Comparison of ENCODE assay signal across 22 cellular contexts in genomic region chr5:109614316-109614715, GRCh38.
DNase-seq lines count a peak whose midpoint lies in the region; ATAC-seq and TF ChIP-seq lines count a peak whose summit lies in the region.
"Had no signal": no experiment of that assay in that cellular context is flagged by ENCODE, and none has a peak within 500 bp of the region (broad histone marks: within the 10 kb centered on the region; RNA-seq: fewer than 3 reads in every experiment).

No MANE protein-coding gene starts in this region.

- no peak for TF ChIP-seq CTCF in endodermal cell (conservative IDR thresholded peaks at IDR 0.05)

- H3K9me3 Mint-ChIP-seq in endodermal cell = no peaks in the 10 kb centered on the region
- H3K9me3 Mint-ChIP-seq: CD8-positive, alpha-beta memory T cell had no signal

- no peak for ATAC-seq in HG03097 (IDR thresholded peaks at IDR 0.05; ENCODE audit: low FRiP score, unreplicated experiment)

- H3K4me3 ChIP-seq in endodermal cell (ENCODE audit: low read length) = no peak overlapping the region

- no peaks in the 10 kb centered on the region for H3K4me1 ChIP-seq in endodermal cell (ENCODE audit: control insufficient read depth, insufficient read depth, low read length)

- H3K27me3 ChIP-seq in layer of hippocampus (ENCODE audit: control insufficient read depth, insufficient read depth, low read length) (no peaks in the 10 kb centered on the region), endodermal cell (ENCODE audit: control insufficient read depth, insufficient read depth, low read length, poor library complexity, severe bottlenecking) (no peaks in the 10 kb centered on the region)

- DNase-seq in NCI-H446 treated with DMSO at 0.1 percent for 48 hours (lab: John Stamatoyannopoulos, UW) (peak; percentile 91), caudate nucleus (lab: John Stamatoyannopoulos, UW) (peak in 1 of 61 donors; percentile 55), endodermal cell (no peak), HT-29 (ENCODE audit: low spot score) (no peak), NCI-H82 (lab: John Stamatoyannopoulos, UW) (no peak)
- DNase-seq: CD8-positive, alpha-beta memory T cell; DMS 273 treated with DMSO at 0.1 percent for 48 hours; DMS79; EL; GF-D8; HCEC 1CT; NCI-H1092 treated with DMSO at 0.1 percent for 48 hours; NCI-H1436; NCI-H2029; NCI-H526 treated with DMSO at 0.1 percent for 48 hours; RPMI8226; SHP77 had no signal

- WGBS in endodermal cell (ENCODE audit: insufficient coverage in 1 of 2, insufficient read length in 1 of 2), 2 experiments = 92% methylated on average over 4 of the region's 4 CpGs; no CpG with 5 or more reads in 1 of the 2 experiments

- peaks cover 2% of the 10 kb centered on the region for H3K4me1 Mint-ChIP-seq in endodermal cell
- H3K4me1 Mint-ChIP-seq: B cell; CD8-positive, alpha-beta memory T cell had no signal

- H3K36me3 ChIP-seq in endodermal cell (ENCODE audit: control insufficient read depth, insufficient read depth, low read length) = no peaks in the 10 kb centered on the region

- no peak overlapping the region for H3K4me3 Mint-ChIP-seq in endodermal cell
- H3K4me3 Mint-ChIP-seq: B cell; CD8-positive, alpha-beta memory T cell had no signal

- no peak overlapping the region for H3K9ac ChIP-seq in endodermal cell (ENCODE audit: extremely low read depth, low read length, poor library complexity, severe bottlenecking)

- H3K36me3 Mint-ChIP-seq in endodermal cell (ENCODE audit: low read depth) = no peaks in the 10 kb centered on the region
- H3K36me3 Mint-ChIP-seq: CD8-positive, alpha-beta memory T cell had no signal

- H3K27ac ChIP-seq in caudate nucleus (ENCODE audit: low read depth, low read length) (peak overlapping the region; percentile 98), layer of hippocampus (ENCODE audit: low read depth, low read length) (peak overlapping the region; percentile 98), endodermal cell (ENCODE audit: low read depth, low read length) (no peak overlapping the region)
- H3K27ac ChIP-seq: C4-2B, HL-60 had no signal

- H3K9me3 ChIP-seq in endodermal cell (ENCODE audit: control insufficient read depth, low read length) = no peaks in the 10 kb centered on the region

- H3K27ac Mint-ChIP-seq in endodermal cell = no peak overlapping the region
- H3K27ac Mint-ChIP-seq: B cell; CD8-positive, alpha-beta memory T cell had no signal

- peaks cover 1% of the 10 kb centered on the region for H3K27me3 Mint-ChIP-seq in endodermal cell (ENCODE audit: insufficient read depth)
